Comparison of ENCODE assay signal across 10 cellular contexts in genomic region chr7:131625817-131626372, GRCh38.
A peak's percentile ranks its signal among the peaks of the same experiment; 100 is the strongest.
DNase-seq lines count a peak whose midpoint lies in the region; ATAC-seq, FAIRE-seq and TF ChIP-seq lines count a peak whose summit lies in the region.
"Had no signal": no experiment of that assay in that cellular context is flagged by ENCODE, and none has a peak within 500 bp of the region (broad histone marks: within the 10 kb centered on the region; RNA-seq: fewer than 3 reads in every experiment).

No MANE protein-coding gene starts in this region.

- peak overlapping the region; percentile 94 for H2BK5ac ChIP-seq in mesendoderm (ENCODE audit: low read length)

- no peaks in the 10 kb centered on the region for H3K79me2 ChIP-seq in fibroblast of lung (ENCODE audit: control insufficient read depth, insufficient read depth, low read length)
- H3K79me2 ChIP-seq in mesendoderm (ENCODE audit: control insufficient read depth, insufficient read depth, low read length): no peaks in the 10 kb centered on the region

- H3K4me2 ChIP-seq in fibroblast of lung (ENCODE audit: extremely low read depth, insufficient read depth, low read length): no peak overlapping the region
- no peak overlapping the region for H3K4me2 ChIP-seq in mesendoderm (ENCODE audit: low read length)

- peak overlapping the region; percentile 35 for H3K18ac ChIP-seq in mesendoderm (ENCODE audit: low read length)

- H3K27me3 ChIP-seq in fibroblast of lung (ENCODE audit: control insufficient read depth, insufficient read depth, low read length) (no peaks in the 10 kb centered on the region), mesendoderm (ENCODE audit: insufficient read depth, low read length, poor library complexity) (no peaks in the 10 kb centered on the region)

- no peak for ATAC-seq in HG03457 (IDR thresholded peaks at IDR 0.05; ENCODE audit: unreplicated experiment)

- peak; percentile 91 for FAIRE-seq in RCC 7860 (lab: Jason Lieb, UNC)

- H2BK15ac ChIP-seq in mesendoderm (replicated peaks; ENCODE audit: low read depth): no peak overlapping the region

- WGBS in mesendoderm (ENCODE audit: extremely low coverage, insufficient coverage, low lambda C conversion rate): no CpG with 5 or more reads among the region's 12 CpGs

- H3K56ac ChIP-seq in mesendoderm (ENCODE audit: low read length): peak overlapping the region; percentile 84

- peak overlapping the region; percentile 49 for H2BK120ac ChIP-seq in mesendoderm (ENCODE audit: low read depth, low read length)

- no peaks in the 10 kb centered on the region for H3K79me1 ChIP-seq in mesendoderm (ENCODE audit: low read length)

- no peaks in the 10 kb centered on the region for H4K20me1 ChIP-seq in fibroblast of lung (ENCODE audit: control insufficient read depth, extremely low read depth, insufficient read depth, low read length)

- no peak overlapping the region for H4K5ac ChIP-seq in mesendoderm (ENCODE audit: low read length)

- no peaks in the 10 kb centered on the region for H3K9me3 ChIP-seq in fibroblast of lung (ENCODE audit: control insufficient read depth, insufficient read depth, low read depth, low read length)

- H3K36me3 ChIP-seq in fibroblast of lung (ENCODE audit: control insufficient read depth, insufficient read depth, low read length): no peaks in the 10 kb centered on the region
- no peaks in the 10 kb centered on the region for H3K36me3 ChIP-seq in mesendoderm (ENCODE audit: control insufficient read depth, insufficient read depth, low read length)

- H2AK5ac ChIP-seq in mesendoderm (ENCODE audit: low read length): no peak overlapping the region

- H3K27ac ChIP-seq in fibroblast of lung (ENCODE audit: insufficient read depth, low read length) (no peak overlapping the region), mesendoderm (ENCODE audit: low read depth, low read length) (peak overlapping the region; percentile 74)

- H3K4me1 ChIP-seq in fibroblast of lung (ENCODE audit: control insufficient read depth, extremely low read depth, insufficient read depth, low read length): peaks cover 6% of the 10 kb centered on the region
- H3K4me1 ChIP-seq in mesendoderm (ENCODE audit: control insufficient read depth, low read depth, low read length): peaks cover 12% of the 10 kb centered on the region

- H4K8ac ChIP-seq in mesendoderm (ENCODE audit: low read depth, low read length): no peak overlapping the region

- H3K4me3 ChIP-seq in AG10803 (ENCODE audit: low read length): no peak overlapping the region
- H3K4me3 ChIP-seq in fibroblast of lung (replicated peaks in 1 of 4; ENCODE audit: control extremely low read depth in 1 of 4, insufficient read depth in 1 of 4, low read depth in 3 of 4, low read length in 4 of 4): no peak overlapping the region
- H3K4me3 ChIP-seq in mesendoderm (ENCODE audit: low read length): no peak overlapping the region

- H3K4ac ChIP-seq in mesendoderm (ENCODE audit: low read depth, low read length): peak overlapping the region; percentile 41

- H2AFZ ChIP-seq in fibroblast of lung (ENCODE audit: low read length): peak overlapping the region; percentile 51

- no peak overlapping the region for H3K9ac ChIP-seq in fibroblast of lung (ENCODE audit: insufficient read depth, low read length)
- H3K9ac ChIP-seq in mesendoderm (ENCODE audit: low read length): peak overlapping the region; percentile 51

- TF ChIP-seq CTCF in AG10803 (conservative IDR thresholded peaks at IDR 0.05; ENCODE audit: low read length) (peak; percentile 41), fibroblast of lung (conservative IDR thresholded peaks at IDR 0.05 in 1 of 2, IDR thresholded peaks at IDR 0.05 in 1 of 2; ENCODE audit: low read depth in 1 of 2, low read length in 2 of 2) (no peak)

- peak; percentile 77 for DNase-seq in AG10803 (ENCODE audit: low read depth)
- peak; percentile 100 for DNase-seq in RCC 7860 (ENCODE audit: low spot score)
- peak; percentile 18 to 83 for DNase-seq in fibroblast of lung (ENCODE audit: low read depth in 2 of 2)
- peak; percentile 99 for DNase-seq in mesendoderm
- DNase-seq in SIG-M5 treated with dmso at 0.1 percent for 504 hours (lab: John Stamatoyannopoulos, UW; ENCODE audit: unreplicated experiment): no peak
- DNase-seq in mucosa of gallbladder (ENCODE audit: low spot score): no peak
- DNase-seq in amygdala (lab: John Stamatoyannopoulos, UW): no peak
- DNase-seq: CD4-positive, CD25-positive, alpha-beta regulatory T cell; OCI-M1 had no signal

- H3K23ac ChIP-seq in mesendoderm (ENCODE audit: low read length): no peak overlapping the region

Comparison
In these comparisons a context has a peak if more than half of its experiments do, and no peak if none do; other contexts are left out.
1. DNase-seq: peak in AG10803 (single experiment), RCC 7860 (single experiment), fibroblast of lung (2 of 2) and mesendoderm (single experiment); none in SIG-M5 treated with dmso at 0.1 percent for 504 hours (single experiment), mucosa of gallbladder (single experiment) and amygdala (0 of 56).